8 cellular contexts compared by ENCODE assay signal in the genomic region with DNA sequence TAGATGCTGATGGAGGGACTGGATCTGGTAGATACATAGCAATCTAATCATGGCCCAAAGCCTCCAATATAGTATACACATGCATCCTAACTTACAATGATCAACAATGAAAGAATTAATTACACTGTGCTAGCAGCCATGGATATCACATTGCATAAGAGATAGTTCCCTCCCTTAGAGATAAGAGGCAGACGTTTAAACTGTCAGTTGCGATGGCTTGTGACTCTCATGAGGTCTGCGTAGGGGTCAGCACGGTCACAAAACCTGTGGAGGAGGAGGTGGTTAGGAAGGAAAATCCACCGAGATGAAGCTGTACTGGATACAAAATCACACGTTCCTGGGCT. TPM values are rescaled to one million over a fixed set of nuclear protein-coding genes. Genes with fewer than 3 reads are reported as not detected.
DNase-seq lines count a peak whose midpoint lies in the region; ATAC-seq and TF ChIP-seq lines count a peak whose summit lies in the region.

No MANE protein-coding gene starts in this region.

- H2BK120ac ChIP-seq in neuronal stem cell (ENCODE audit: low read depth, low read length) = no peak overlapping the region

- H3K36me3 ChIP-seq in CD8-positive, alpha-beta T cell (ENCODE audit: insufficient read depth, low read length) = no peaks in the 10 kb centered on the region
- H3K36me3 ChIP-seq in NT2/D1 (ENCODE audit: insufficient read depth, insufficient read length, low read length) (no peaks in the 10 kb centered on the region), endocrine pancreas (ENCODE audit: control insufficient read depth, insufficient read depth, low read length) (no peaks in the 10 kb centered on the region), neuronal stem cell (replicated peaks in 1 of 2; ENCODE audit: control insufficient read depth in 2 of 2, insufficient read depth in 2 of 2, low read length in 2 of 2) (no peaks in the 10 kb centered on the region)

- no peaks in the 10 kb centered on the region for H3K9me3 Mint-ChIP-seq in CD8-positive, alpha-beta T cell

- H3K4ac ChIP-seq in neuronal stem cell (ENCODE audit: low read length) = no peak overlapping the region

- H2BK5ac ChIP-seq in neuronal stem cell (ENCODE audit: low read length) = no peak overlapping the region

- POLR2A ChIA-PET in CD8-positive, alpha-beta T cell (lab: Charles Lee) = interaction anchor here (0.7 to 2.3 kb wide), 7 partner anchors 20 to 75 kb away, joined by 3 to 14 read pairs (median 4); partner anchors contain the start of gene TMEM185B

- H3K4me1 ChIP-seq in CD8-positive, alpha-beta T cell (ENCODE audit: insufficient read depth, low read length) = peaks cover 18% of the 10 kb centered on the region
- H3K4me1 ChIP-seq in NT2/D1 (ENCODE audit: insufficient read depth, insufficient read length) (peaks cover 5% of the 10 kb centered on the region), endocrine pancreas (ENCODE audit: control insufficient read depth, insufficient read depth, low read length) (peaks cover 4% of the 10 kb centered on the region), neuronal stem cell (ENCODE audit: control insufficient read depth in 2 of 2, insufficient read depth in 1 of 2, low read depth in 1 of 2, low read length in 2 of 2) (peaks cover 6 to 9% of the 10 kb centered on the region in 2 donors)

- peak overlapping the region; percentile 36 for H3K23ac ChIP-seq in neuronal stem cell (ENCODE audit: low read depth, low read length, poor library complexity)

- no peak overlapping the region for H2AK5ac ChIP-seq in neuronal stem cell (ENCODE audit: low read depth, low read length)

- peak overlapping the region; percentile 58 for H3K9ac ChIP-seq in NT2/D1 (ENCODE audit: insufficient read length, low read depth)
- peak overlapping the region; percentile 79 for H3K9ac ChIP-seq in endocrine pancreas (ENCODE audit: control insufficient read depth, insufficient read depth, low read length)
- peak overlapping the region; percentile 88 for H3K9ac ChIP-seq in neuronal stem cell (ENCODE audit: low read depth, low read length, poor library complexity)

- H3K27me3 ChIP-seq in CD8-positive, alpha-beta T cell (ENCODE audit: insufficient read depth, low read length) = no peaks in the 10 kb centered on the region
- peaks cover 55% of the 10 kb centered on the region for H3K27me3 ChIP-seq in NT2/D1 (ENCODE audit: insufficient read depth, insufficient read length)
- H3K27me3 ChIP-seq in endocrine pancreas (ENCODE audit: control insufficient read depth, insufficient read depth, low read length) = no peaks in the 10 kb centered on the region
- H3K27me3 ChIP-seq in neuronal stem cell (ENCODE audit: control insufficient read depth in 3 of 3, insufficient read depth in 3 of 3, low read depth in 1 of 3, low read length in 3 of 3) = peaks cover 0 to 34% (median 3%) of the 10 kb centered on the region in 3 experiments

- no peak for TF ChIP-seq CTCF in CD8-positive, alpha-beta T cell (IDR thresholded peaks at IDR 0.05)

- peaks cover 15% of the 10 kb centered on the region for H3K36me3 Mint-ChIP-seq in CD8-positive, alpha-beta T cell

- H3K27ac ChIP-seq in CD8-positive, alpha-beta T cell (ENCODE audit: low read depth, low read length) = peak overlapping the region; percentile 85
- no peak overlapping the region for H3K27ac ChIP-seq in neuronal stem cell (replicated peaks; ENCODE audit: low read length)

- no peak overlapping the region for H3K14ac ChIP-seq in neuronal stem cell (ENCODE audit: low read length)

- no CpG with 5 or more reads among the region's 6 CpGs for WGBS in neuronal stem cell (ENCODE audit: extremely low coverage in 2 of 2, insufficient read length in 2 of 2, insufficient replicate concordance in 1 of 2), 2 donors

- CTCF ChIA-PET in CD8-positive, alpha-beta T cell (lab: Charles Lee) = interaction anchor here (0.7 to 2.1 kb wide), 4 partner anchors 27 to 499 kb away, joined by 3 to 8 read pairs (median 6); no protein-coding TSS in a partner anchor

- no peak for DNase-seq in CD8-positive, alpha-beta T cell
- DNase-seq in NT2/D1 (ENCODE audit: low read depth, low spot score) = no peak
- DNase-seq in neuronal stem cell (ENCODE audit: low spot score) = no peak
- DNase-seq in NCI-H2227 treated with DMSO at 0.1 percent for 48 hours (lab: John Stamatoyannopoulos, UW) = no peak
- no peak for DNase-seq in NCI-H1436 (lab: John Stamatoyannopoulos, UW)
- no peak for DNase-seq in left lobe of liver (ENCODE audit: low spot score)

- H2BK12ac ChIP-seq in neuronal stem cell (ENCODE audit: low read length) = no peak overlapping the region

- H3K27me3 Mint-ChIP-seq in CD8-positive, alpha-beta T cell (ENCODE audit: low read depth) = peaks cover 5% of the 10 kb centered on the region

- H3K79me1 ChIP-seq in neuronal stem cell (ENCODE audit: low read depth, low read length) = peaks cover 2% of the 10 kb centered on the region

- H3K4me1 Mint-ChIP-seq in CD8-positive, alpha-beta T cell (ENCODE audit: low read depth) = peaks cover 34% of the 10 kb centered on the region

- intact Hi-C loops in CD8-positive, alpha-beta T cell (cut with DNase I, micrococcal nuclease) = loop anchor here (1.0 to 10.0 kb wide), 10 partner anchors 20 to 885 kb away; partner anchors contain the start of genes EPB41L5 (in 2 of the 2), PTPN4 (in 2 of the 2), TMEM185B (in 2 of the 2) and C2orf76 (in 1 of the 2)

- no peak overlapping the region for H4K8ac ChIP-seq in neuronal stem cell (ENCODE audit: low read depth, low read length)

- no peaks in the 10 kb centered on the region for H3K9me3 ChIP-seq in CD8-positive, alpha-beta T cell (ENCODE audit: low read length)
- H3K9me3 ChIP-seq in NT2/D1 (ENCODE audit: insufficient read depth, low read length) (no peaks in the 10 kb centered on the region), endocrine pancreas (ENCODE audit: control insufficient read depth, low read length) (no peaks in the 10 kb centered on the region), neuronal stem cell (replicated peaks in 1 of 2; ENCODE audit: control insufficient read depth in 2 of 2, insufficient read depth in 1 of 2, low read depth in 1 of 2, low read length in 2 of 2) (no peaks in the 10 kb centered on the region)

- H3K4me3 ChIP-seq in CD8-positive, alpha-beta T cell (ENCODE audit: low read depth, low read length) = peak overlapping the region; percentile 100
- H3K4me3 ChIP-seq in NT2/D1 (ENCODE audit: insufficient read length, low read depth) = peak overlapping the region; percentile 48
- H3K4me3 ChIP-seq in endocrine pancreas (ENCODE audit: control insufficient read depth, insufficient read depth, low read length) = peak overlapping the region; percentile 65
- H3K4me3 ChIP-seq in neuronal stem cell (ENCODE audit: low read length in 2 of 2) = peak overlapping the region; percentile 64 to 80

- peak overlapping the region; percentile 99 for H3K4me3 Mint-ChIP-seq in CD8-positive, alpha-beta T cell

- H3K4me2 ChIP-seq in neuronal stem cell (ENCODE audit: insufficient read depth, low read length, poor library complexity, severe bottlenecking) = peak overlapping the region; percentile 90

- ATAC-seq in CD8-positive, alpha-beta T cell = no peak
- ATAC-seq in HG03196 (IDR thresholded peaks at IDR 0.05; ENCODE audit: unreplicated experiment) (no peak), left lobe of liver (no peak)

- no peak overlapping the region for H2BK15ac ChIP-seq in neuronal stem cell (ENCODE audit: low read length)

- H2AFZ ChIP-seq in neuronal stem cell (ENCODE audit: low read length) = peak overlapping the region; percentile 99

- H4K91ac ChIP-seq in neuronal stem cell (ENCODE audit: low read depth, low read length, poor library complexity) = no peak overlapping the region

- H3K18ac ChIP-seq in neuronal stem cell (ENCODE audit: low read length) = peak overlapping the region; percentile 84

- H3K27ac Mint-ChIP-seq in CD8-positive, alpha-beta T cell = peak overlapping the region; percentile 94

RNA-seq across cellular contexts. Expression of gene RALB, which starts 0.8 kb away (rescaled TPM):
- 1 to 10 TPM; 3.1 to 3.2 TPM for total RNA-seq in CD8-positive, alpha-beta T cell
- 43.4 TPM for polyA plus RNA-seq in neuronal stem cell (2013, experiment 1 of 2)
- 44.2 TPM for polyA plus RNA-seq in neuronal stem cell (2013, experiment 2 of 2)
- total RNA-seq in left lobe of liver = 16.3 TPM

RNA-seq across cellular contexts. Expression of gene TMEM185B, which starts 28.6 kb away (rescaled TPM):
- total RNA-seq in CD8-positive, alpha-beta T cell = 10 to 100 TPM; 21.3 to 23.5 TPM
- 14.5 TPM for polyA plus RNA-seq in neuronal stem cell (2013, experiment 1 of 2)
- 14.5 TPM for polyA plus RNA-seq in neuronal stem cell (2013, experiment 2 of 2)
- 3.4 TPM for total RNA-seq in left lobe of liver

Comparison
In these comparisons a context has a peak if more than half of its experiments do, and no peak if none do; other contexts are left out.
1. H3K4me3 ChIP-seq: peak in every context shown above with its lines; median percentile 100 in CD8-positive, alpha-beta T cell; 72 in neuronal stem cell; 65 in endocrine pancreas; 48 in NT2/D1.